Comparison of ENCODE assay signal across 16 cellular contexts in the genomic region with DNA sequence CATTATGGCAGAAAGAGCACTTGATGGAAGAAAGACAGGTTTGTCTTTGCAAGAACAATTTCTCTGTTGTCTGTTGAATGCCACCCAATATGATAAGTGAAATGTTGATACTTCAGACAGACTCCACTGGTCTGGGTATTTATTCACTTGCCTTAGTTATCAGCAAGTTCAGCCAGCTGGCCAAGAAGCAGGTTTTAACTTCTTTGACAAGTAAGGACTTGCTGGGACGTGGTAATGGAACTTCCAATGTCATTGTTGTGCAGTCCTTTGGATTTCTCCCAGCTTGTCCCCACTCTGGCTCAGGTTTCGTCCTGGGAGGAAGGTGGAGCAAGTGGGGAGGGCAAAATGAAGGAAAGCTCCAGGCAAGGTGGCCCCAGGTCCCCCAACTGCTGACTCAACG.
DNase-seq lines count a peak whose midpoint lies in the region; ATAC-seq, FAIRE-seq and TF ChIP-seq lines count a peak whose summit lies in the region.
"Had no signal": no experiment of that assay in that cellular context is flagged by ENCODE, and none has a peak within 500 bp of the region (broad histone marks: within the 10 kb centered on the region; RNA-seq: fewer than 3 reads in every experiment).

No MANE protein-coding gene starts in this region.

- H3K4me1 Mint-ChIP-seq in activated CD4-positive, alpha-beta memory T cell treated with anti-CD3 and anti-CD28 coated beads for 36 hours (ENCODE audit: low read depth) = no peaks in the 10 kb centered on the region
- H3K4me1 Mint-ChIP-seq: B cell, IgD-negative memory B cell had no signal

- H3K4me1 ChIP-seq in BLaER1 = peaks cover 7% of the 10 kb centered on the region
- H3K4me1 ChIP-seq in pancreas = peaks cover 0 to 16% (median 12%) of the 10 kb centered on the region in 3 donors

- H3K4me3 Mint-ChIP-seq in activated CD4-positive, alpha-beta memory T cell treated with anti-CD3 and anti-CD28 coated beads for 36 hours = no peak overlapping the region
- H3K4me3 Mint-ChIP-seq: B cell; CD14-positive monocyte; CD8-positive, alpha-beta T cell; H9; IgD-negative memory B cell had no signal

- intact Hi-C loops in pancreas (cut with DNase I) = no loop called here
- intact Hi-C loops in activated CD4-positive, alpha-beta memory T cell treated with anti-CD3 and anti-CD28 coated beads for 36 hours (cut with micrococcal nuclease) = no loop called here

- DNase-seq in COLO829 (ENCODE audit: low spot score) (peak; percentile 79), pancreas (no peak), NCI-H1092 treated with DMSO at 0.1 percent for 48 hours (lab: John Stamatoyannopoulos, UW) (no peak), activated gamma-delta T cell (lab: John Stamatoyannopoulos, UW) (no peak)
- DNase-seq in activated CD4-positive, alpha-beta memory T cell treated with anti-CD3 and anti-CD28 coated beads for 36 hours = no peak
- DNase-seq: Caco-2; CD8-positive, alpha-beta T cell; GOT3; H9 had no signal

- peak in 3 of 4 donors; percentile 10 to 59 (median 48) for ATAC-seq in pancreas
- ATAC-seq: CD8-positive, alpha-beta T cell had no signal

- 38% methylated on average over 3 of the region's 3 CpGs for WGBS in pancreas, 2 donors

- H3K4me3 ChIP-seq in BLaER1 = no peak overlapping the region
- H3K4me3 ChIP-seq in pancreas = no peak overlapping the region

- no peaks in the 10 kb centered on the region for H3K27me3 ChIP-seq in BLaER1
- no peaks in the 10 kb centered on the region for H3K27me3 ChIP-seq in pancreas

- no peaks in the 10 kb centered on the region for H3K36me3 Mint-ChIP-seq in activated CD4-positive, alpha-beta memory T cell treated with anti-CD3 and anti-CD28 coated beads for 36 hours
- H3K36me3 Mint-ChIP-seq: CD14-positive monocyte; CD8-positive, alpha-beta T cell; IgD-negative memory B cell had no signal

- no peaks in the 10 kb centered on the region for H4K20me1 ChIP-seq in BLaER1

- POLR2A ChIA-PET in activated CD4-positive, alpha-beta memory T cell treated with anti-CD3 and anti-CD28 coated beads for 36 hours (lab: Charles Lee) = no interaction called here

- no peak overlapping the region for H3K9ac ChIP-seq in BLaER1

- H3K9me3 Mint-ChIP-seq in activated CD4-positive, alpha-beta memory T cell treated with anti-CD3 and anti-CD28 coated beads for 36 hours = no peaks in the 10 kb centered on the region
- H3K9me3 Mint-ChIP-seq: CD14-positive monocyte; CD8-positive, alpha-beta T cell; IgD-negative memory B cell had no signal

- CTCF ChIA-PET in activated CD4-positive, alpha-beta memory T cell treated with anti-CD3 and anti-CD28 coated beads for 36 hours (lab: Charles Lee) = no interaction called here

- no peak overlapping the region for H3K27ac Mint-ChIP-seq in activated CD4-positive, alpha-beta memory T cell treated with anti-CD3 and anti-CD28 coated beads for 36 hours
- H3K27ac Mint-ChIP-seq: B cell; CD14-positive monocyte; CD8-positive, alpha-beta T cell; H9 had no signal

- H3K9me3 ChIP-seq in BLaER1 = no peaks in the 10 kb centered on the region
- no peaks in the 10 kb centered on the region for H3K9me3 ChIP-seq in pancreas
- H3K9me3 ChIP-seq: Caco-2 had no signal

- peak overlapping the region; percentile 32 for H3K4me2 ChIP-seq in BLaER1

- TF ChIP-seq CTCF in VCaP (conservative IDR thresholded peaks at IDR 0.05) = no peak
- TF ChIP-seq CTCF in pancreas (IDR thresholded peaks at IDR 0.05) = no peak

- no peak for FAIRE-seq in pancreas (lab: Jason Lieb, UNC)
- FAIRE-seq: A204.1, GM18507 had no signal

- H3K27me3 Mint-ChIP-seq in activated CD4-positive, alpha-beta memory T cell treated with anti-CD3 and anti-CD28 coated beads for 36 hours = peaks cover 10% of the 10 kb centered on the region

- H3K36me3 ChIP-seq in BLaER1 (no peaks in the 10 kb centered on the region), pancreas (no peaks in the 10 kb centered on the region)

- H3K27ac ChIP-seq in BLaER1 (no peak overlapping the region), VCaP (peak overlapping the region; percentile 86), pancreas (no peak overlapping the region)
